26 cellular contexts compared by ENCODE assay signal in genomic region chr3:5347486-5347885, GRCh38.
DNase-seq lines count a peak whose midpoint lies in the region; ATAC-seq and TF ChIP-seq lines count a peak whose summit lies in the region.
"Had no signal": no experiment of that assay in that cellular context is flagged by ENCODE, and none has a peak within 500 bp of the region (broad histone marks: within the 10 kb centered on the region; RNA-seq: fewer than 3 reads in every experiment).

No MANE protein-coding gene starts in this region.

- no peaks in the 10 kb centered on the region for H3K79me2 ChIP-seq in Karpas-422 (ENCODE audit: low read length)
- H3K79me2 ChIP-seq: parathyroid adenoma had no signal

- no peak overlapping the region for H3K9ac ChIP-seq in Karpas-422 (ENCODE audit: low read length)
- H3K9ac ChIP-seq: BLaER1 treated with 17β-estradiol and CSF1 and Interleukin-3, amounts not matched to agents 10 nM and 100 nM; GM23248; neural progenitor cell; parathyroid adenoma had no signal

- no peak for ATAC-seq in activated T-cell treated with anti-CD3 and anti-CD28 coated beads, Interleukin-2, amount 50 U/mL, for 72 hours (replicated peaks in 1 of 2)
- no peak for ATAC-seq in T-helper 17 cell
- ATAC-seq: activated naive CD8-positive, alpha-beta T cell treated with anti-CD3 and anti-CD28 coated beads, Interleukin-2, amount 50 U/mL, for 24 hours; esophagus mucosa; left ventricle myocardium superior; stimulated activated naive B cell treated with anti-CD40 and anti-IgM and Interleukin-4, amounts not matched to agents 10 μg/mL and 1 μg/mL and 100 μg/mL, for 72 hours had no signal

- CTCF ChIA-PET in A673 (lab: Charles Lee) = no interaction called here

- H3K4me1 Mint-ChIP-seq in activated T-cell treated with anti-CD3 and anti-CD28 coated beads, Interleukin-2, amount 50 U/mL, for 72 hours (ENCODE audit: low read depth) = no peaks in the 10 kb centered on the region
- no peaks in the 10 kb centered on the region for H3K4me1 Mint-ChIP-seq in T-helper 17 cell
- H3K4me1 Mint-ChIP-seq: activated naive CD8-positive, alpha-beta T cell treated with anti-CD3 and anti-CD28 coated beads, Interleukin-2, amount 50 U/mL, for 24 hours; endodermal cell had no signal

- no peak overlapping the region for H3K4me3 ChIP-seq in MG63
- no peak overlapping the region for H3K4me3 ChIP-seq in Karpas-422 (ENCODE audit: low read length)
- H3K4me3 ChIP-seq in A673 (ENCODE audit: low read depth, low read length, poor library complexity, severe bottlenecking) = no peak overlapping the region
- H3K4me3 ChIP-seq: BLaER1 treated with 17β-estradiol and CSF1 and Interleukin-3, amounts not matched to agents 10 nM and 100 nM; GM23248; neural progenitor cell; right atrium auricular region had no signal

- H3K27me3 Mint-ChIP-seq in activated T-cell treated with anti-CD3 and anti-CD28 coated beads, Interleukin-2, amount 50 U/mL, for 72 hours (ENCODE audit: low read depth) = peaks cover 8% of the 10 kb centered on the region
- H3K27me3 Mint-ChIP-seq in T-helper 17 cell = peaks cover 22% of the 10 kb centered on the region

- no peak overlapping the region for H3K27ac ChIP-seq in Karpas-422 (ENCODE audit: low read length)
- no peak overlapping the region for H3K27ac ChIP-seq in A673 (ENCODE audit: low read depth, low read length, poor library complexity, severe bottlenecking)
- H3K27ac ChIP-seq: BLaER1 treated with 17β-estradiol and CSF1 and Interleukin-3, amounts not matched to agents 10 nM and 100 nM; GM23248; neural progenitor cell; parathyroid adenoma; right atrium auricular region had no signal

- peaks cover 4% of the 10 kb centered on the region; the same call in 1 of the 2 replicates for H3K9me3 ChIP-seq in MG63
- H3K9me3 ChIP-seq in Karpas-422 (ENCODE audit: low read length) = no peaks in the 10 kb centered on the region
- H3K9me3 ChIP-seq in A673 (ENCODE audit: low read depth, low read length, poor library complexity, severe bottlenecking) = no peaks in the 10 kb centered on the region
- H3K9me3 ChIP-seq in T-helper 17 cell (ENCODE audit: control insufficient read depth, low read length, poor library complexity, severe bottlenecking) = no peaks in the 10 kb centered on the region
- H3K9me3 ChIP-seq: BLaER1 treated with 17β-estradiol and CSF1 and Interleukin-3, amounts not matched to agents 10 nM and 100 nM had no signal

- no peak overlapping the region for H2AFZ ChIP-seq in Karpas-422 (ENCODE audit: low read length)
- H2AFZ ChIP-seq: GM23248, neural progenitor cell, parathyroid adenoma had no signal

- no peak overlapping the region for H3K4me2 ChIP-seq in Karpas-422 (ENCODE audit: low read depth, low read length, poor library complexity, severe bottlenecking)
- H3K4me2 ChIP-seq: BLaER1 treated with 17β-estradiol and CSF1 and Interleukin-3, amounts not matched to agents 10 nM and 100 nM; neural progenitor cell had no signal

- no peaks in the 10 kb centered on the region for H3K9me2 ChIP-seq in Karpas-422 (replicated peaks; ENCODE audit: insufficient read depth, low read length)

- POLR2A ChIA-PET in A673 (lab: Charles Lee; ENCODE audit: low non-redundant PET) = no interaction called here

- no peaks in the 10 kb centered on the region for H3K36me3 Mint-ChIP-seq in activated T-cell treated with anti-CD3 and anti-CD28 coated beads, Interleukin-2, amount 50 U/mL, for 72 hours (ENCODE audit: insufficient read depth in 2 of 2)
- H3K36me3 Mint-ChIP-seq in T-helper 17 cell (ENCODE audit: low read depth) = no peaks in the 10 kb centered on the region
- H3K36me3 Mint-ChIP-seq: neural progenitor cell had no signal

- peaks cover 2 to 7% of the 10 kb centered on the region in 2 donors for H3K9me3 Mint-ChIP-seq in activated T-cell treated with anti-CD3 and anti-CD28 coated beads, Interleukin-2, amount 50 U/mL, for 72 hours

- intact Hi-C loops in A673 (cut with micrococcal nuclease; ENCODE audit: unreplicated experiment) = no loop called here

- no TSS peak for BruUV-seq in A673 (replicated peaks; lab: Mats Ljungman, UMichigan)

- no peaks in the 10 kb centered on the region for H4K20me1 ChIP-seq in Karpas-422 (ENCODE audit: insufficient read depth, low read depth, low read length)
- H4K20me1 ChIP-seq: BLaER1 treated with 17β-estradiol and CSF1 and Interleukin-3, amounts not matched to agents 10 nM and 100 nM had no signal

- H3K4me1 ChIP-seq in Karpas-422 (ENCODE audit: low read length) (no peaks in the 10 kb centered on the region), A673 (ENCODE audit: insufficient read depth, low read length, poor library complexity, severe bottlenecking) (no peaks in the 10 kb centered on the region)
- H3K4me1 ChIP-seq: neural progenitor cell, parathyroid adenoma, right atrium auricular region had no signal

- H3K4me3 Mint-ChIP-seq in activated T-cell treated with anti-CD3 and anti-CD28 coated beads, Interleukin-2, amount 50 U/mL, for 72 hours = no peak overlapping the region
- no peak overlapping the region for H3K4me3 Mint-ChIP-seq in T-helper 17 cell
- H3K4me3 Mint-ChIP-seq: activated naive CD8-positive, alpha-beta T cell treated with anti-CD3 and anti-CD28 coated beads, Interleukin-2, amount 50 U/mL, for 24 hours; endodermal cell; neural progenitor cell; stimulated activated naive B cell treated with anti-CD40 and anti-IgM and Interleukin-4, amounts not matched to agents 10 μg/mL and 1 μg/mL and 100 μg/mL, for 72 hours; type B pancreatic cell had no signal

- no peak overlapping the region for H3K27ac Mint-ChIP-seq in activated T-cell treated with anti-CD3 and anti-CD28 coated beads, Interleukin-2, amount 50 U/mL, for 72 hours
- no peak overlapping the region for H3K27ac Mint-ChIP-seq in T-helper 17 cell
- H3K27ac Mint-ChIP-seq: activated naive CD8-positive, alpha-beta T cell treated with anti-CD3 and anti-CD28 coated beads, Interleukin-2, amount 50 U/mL, for 24 hours; endodermal cell; neural progenitor cell; stimulated activated naive B cell treated with anti-CD40 and anti-IgM and Interleukin-4, amounts not matched to agents 10 μg/mL and 1 μg/mL and 100 μg/mL, for 72 hours; type B pancreatic cell had no signal

- H3K27me3 ChIP-seq in MG63 (no peaks in the 10 kb centered on the region), Karpas-422 (ENCODE audit: low read length) (0 out of 2 replicates have a peak, but pooled peaks cover 2% of the 10 kb centered on the region), A673 (replicated peaks; ENCODE audit: insufficient read depth, low read depth, low read length, poor library complexity) (no peaks in the 10 kb centered on the region)
- H3K27me3 ChIP-seq: BLaER1 treated with 17β-estradiol and CSF1 and Interleukin-3, amounts not matched to agents 10 nM and 100 nM; neural progenitor cell; right atrium auricular region had no signal

- DNase-seq in MG63 = peak; percentile 42
- peak; percentile 95 for DNase-seq in NCI-H2029 treated with DMSO at 0.1 percent for 48 hours (lab: John Stamatoyannopoulos, UW)
- peak; percentile 38 for DNase-seq in NCI-H774 (lab: John Stamatoyannopoulos, UW)
- DNase-seq in globus pallidus (ENCODE audit: low spot score) = peak; percentile 17
- DNase-seq in Karpas-422 = no peak
- DNase-seq in A673 (ENCODE audit: low spot score) = no peak
- DNase-seq in activated T-cell treated with anti-CD3 and anti-CD28 coated beads, Interleukin-2, amount 50 U/mL, for 72 hours = no peak
- DNase-seq in T-helper 17 cell = no peak
- DNase-seq: activated CD4-positive, alpha-beta T cell treated with anti-CD3 and anti-CD28 coated beads, Interleukin-2, amount 50 U/mL, for 4 hours; activated naive CD4-positive, alpha-beta T cell; activated naive CD8-positive, alpha-beta T cell treated with anti-CD3 and anti-CD28 coated beads, Interleukin-2, amount 50 U/mL, for 24 hours; central memory CD4-positive, alpha-beta T cell; endodermal cell; GM23248; left ventricle myocardium superior; NCI-H1436; NCI-H526 treated with DMSO at 0.1 percent for 48 hours; RPMI8226; small intestine; stimulated activated naive B cell treated with anti-CD40 and anti-IgM and Interleukin-4, amounts not matched to agents 10 μg/mL and 1 μg/mL and 100 μg/mL, for 72 hours had no signal

- H3K36me3 ChIP-seq in MG63 (no peaks in the 10 kb centered on the region), Karpas-422 (ENCODE audit: insufficient read depth, low read length) (no peaks in the 10 kb centered on the region), A673 (ENCODE audit: insufficient read depth, low read length, poor library complexity, severe bottlenecking) (no peaks in the 10 kb centered on the region)
- H3K36me3 ChIP-seq: BLaER1 treated with 17β-estradiol and CSF1 and Interleukin-3, amounts not matched to agents 10 nM and 100 nM; neural progenitor cell; right atrium auricular region had no signal

- TF ChIP-seq CTCF in A673 (conservative IDR thresholded peaks at IDR 0.05; ENCODE audit: low read depth, low read length) = no peak

Comparison
In these comparisons a context has a peak if more than half of its experiments do, and no peak if none do; other contexts are left out.
1. DNase-seq: peak in MG63 (single experiment), NCI-H2029 treated with DMSO at 0.1 percent for 48 hours (single experiment), NCI-H774 (single experiment) and globus pallidus (single experiment); none in Karpas-422 (single experiment), A673 (single experiment), activated T-cell treated with anti-CD3 and anti-CD28 coated beads, Interleukin-2, amount 50 U/mL, for 72 hours (0 of 2) and T-helper 17 cell (0 of 3).